8 cellular contexts compared by ENCODE assay signal in genomic region chr1:1511533-1512285, GRCh38. TPM values are rescaled to one million over a fixed set of nuclear protein-coding genes. Genes with fewer than 3 reads are reported as not detected.
DNase-seq lines count a peak whose midpoint lies in the region; ATAC-seq and TF ChIP-seq lines count a peak whose summit lies in the region.

Gene ATAD3A, plus strand, starts transcription at chr1:1512162. Its CDS starts 107 bp downstream, at chr1:1512269.

- peak; percentile 88 for DNase-seq in DMS114 treated with DMSO at 0.1 percent for 48 hours (lab: John Stamatoyannopoulos, UW; ENCODE audit: unreplicated experiment)
- peak; percentile 97 for DNase-seq in IMR-90
- peak; percentile 95 for DNase-seq in OCI-LY7 (ENCODE audit: low spot score)
- DNase-seq in activated CD8-positive, alpha-beta memory T cell treated with anti-CD3 and anti-CD28 coated beads, Interleukin-2, amount 50 U/mL, for 48 hours, result peak; percentile 98
- DNase-seq in endothelial cell (ENCODE audit: low spot score), result peak; percentile 96
- peak; percentile 98 for DNase-seq in midbrain (lab: John Stamatoyannopoulos, UW)
- DNase-seq in stimulated activated CD8-positive, alpha-beta memory T cell treated with anti-CD3 and anti-CD28 coated beads, Interleukin-15, amount 100 ng/mL, for 48 hours (ENCODE audit: low read depth in 2 of 2), result peak; percentile 97

- no peak within 1 kb of the TSS for H2BK20ac ChIP-seq in IMR-90 (ENCODE audit: low read depth, low read length)

- H4K8ac ChIP-seq in IMR-90 (ENCODE audit: low read depth in 2 of 2, low read length in 2 of 2), result peak within 1 kb of the TSS; percentile 78 to 97

- peak within 1 kb of the TSS; percentile 89 for H3K4me3 ChIP-seq in IMR-90 (ENCODE audit: insufficient read depth, low read depth, low read length)
- H3K4me3 ChIP-seq in OCI-LY7 (ENCODE audit: low read depth, low read length, poor library complexity, severe bottlenecking), result peak within 1 kb of the TSS; percentile 80

- peak within 1 kb of the TSS; percentile 94 for H3K4me2 ChIP-seq in IMR-90 (ENCODE audit: low read depth, low read length)
- peak within 1 kb of the TSS; percentile 83 for H3K4me2 ChIP-seq in OCI-LY7 (ENCODE audit: low read length)

- in situ Hi-C loops in IMR-90 (cut with MboI; ENCODE audit: low sequenced_read_pairs), result no loop called here

- H3K9ac ChIP-seq in IMR-90 (ENCODE audit: low read depth, low read length), result peak within 1 kb of the TSS; percentile 91

- H2AK5ac ChIP-seq in IMR-90 (ENCODE audit: low read depth, low read length), result peak within 1 kb of the TSS; percentile 95

- H3K79me1 ChIP-seq in IMR-90 (ENCODE audit: low read depth in 1 of 2, low read length in 2 of 2), result peaks cover 10 to 20% of the 10 kb centered on the region in 2 experiments

- 0% methylated on average over 67 of the region's 99 CpGs; no CpG with 5 or more reads in 1 of the 2 experiments for WGBS in IMR-90 (ENCODE audit: extremely low coverage in 2 of 2, insufficient read length in 1 of 2), 2 experiments

- H3K36me3 ChIP-seq in IMR-90 (ENCODE audit: control insufficient read depth, insufficient read depth, low read length) (peaks cover 4% of the 10 kb centered on the region), OCI-LY7 (ENCODE audit: insufficient read depth, low read length) (peaks cover 21% of the 10 kb centered on the region)

- H3K9me3 Mint-ChIP-seq in endothelial cell (ENCODE audit: unreplicated experiment), result no peaks in the 10 kb centered on the region

- H3K9me3 ChIP-seq in IMR-90 (ENCODE audit: control insufficient read depth, insufficient read depth, low read length), result no peaks in the 10 kb centered on the region
- peaks cover 6% of the 10 kb centered on the region; the same call in 1 of the 2 replicates for H3K9me3 ChIP-seq in OCI-LY7 (ENCODE audit: low read length)

- H3K9me2 ChIP-seq in OCI-LY7 (ENCODE audit: insufficient read depth, low read length), result no peaks in the 10 kb centered on the region

- CTCF ChIA-PET in IMR-90 (lab: Yijun Ruan, JAX), result no interaction called here
- CTCF ChIA-PET in OCI-LY7 (lab: Charles Lee; ENCODE audit: unreplicated experiment), result no interaction called here

- no TSS peak for BruUV-seq in IMR-90 (replicated peaks; lab: Mats Ljungman, UMichigan)
- no TSS peak for BruUV-seq in OCI-LY7 (replicated peaks; lab: Mats Ljungman, UMichigan)

- intact Hi-C loops in IMR-90 (cut with micrococcal nuclease) (no loop called here), OCI-LY7 (cut with micrococcal nuclease; ENCODE audit: unreplicated experiment) (loop anchor here (2.0 to 5.0 kb wide), 2 partner anchors 41 to 104 kb away; partner anchors contain the start of genes ATAD3B and MRPL20)

- TF ChIP-seq POLR2A in IMR-90 (IDR thresholded peaks at IDR 0.05; ENCODE audit: low read depth, low read length), result peak; percentile 86

- peaks cover 6% of the 10 kb centered on the region for H3K36me3 Mint-ChIP-seq in endothelial cell (ENCODE audit: low read depth, unreplicated experiment)

- no peak within 1 kb of the TSS; the same call in 2 of the 3 replicates for H2BK15ac ChIP-seq in IMR-90 (ENCODE audit: low read depth, low read length)

- TF ChIP-seq CTCF in IMR-90 (conservative IDR thresholded peaks at IDR 0.05; ENCODE audit: low read depth, low read length) (no peak), OCI-LY7 (conservative IDR thresholded peaks at IDR 0.05; ENCODE audit: low read length) (no peak; the same call in 1 of the 2 replicates), endothelial cell (IDR thresholded peaks at IDR 0.05; ENCODE audit: unreplicated experiment) (no peak)

- no peak for TF ChIP-seq RAD21 in IMR-90 (IDR thresholded peaks at IDR 0.05; ENCODE audit: low read length)

- peak within 1 kb of the TSS; percentile 57; the same call in 1 of the 2 replicates for H3K18ac ChIP-seq in IMR-90 (ENCODE audit: low read depth, low read length)

- peaks cover 8% of the 10 kb centered on the region for H3K4me1 Mint-ChIP-seq in endothelial cell (ENCODE audit: unreplicated experiment)

- ATAC-seq in GM21529 (IDR thresholded peaks at IDR 0.05; ENCODE audit: unreplicated experiment) (peak; percentile 87), IMR-90 (ENCODE audit: low read depth) (peak; percentile 94)

- H3K56ac ChIP-seq in IMR-90 (ENCODE audit: extremely low read depth, insufficient read depth, low read length), result peak within 1 kb of the TSS; percentile 80

- H3K14ac ChIP-seq in IMR-90 (replicated peaks; ENCODE audit: low read depth, low read length), result peak within 1 kb of the TSS; percentile 85

- H3K27me3 Mint-ChIP-seq in endothelial cell (ENCODE audit: unreplicated experiment), result peaks cover 9% of the 10 kb centered on the region

- H4K5ac ChIP-seq in IMR-90 (ENCODE audit: low read depth, low read length), result peak within 1 kb of the TSS; percentile 95

- H2BK5ac ChIP-seq in IMR-90 (ENCODE audit: low read depth, low read length, poor library complexity, severe bottlenecking), result peak within 1 kb of the TSS; percentile 95

- peak within 1 kb of the TSS; percentile 95 for H2AK9ac ChIP-seq in IMR-90 (replicated peaks; ENCODE audit: low read depth, low read length, poor library complexity)

- peaks cover 3% of the 10 kb centered on the region; the same call in 1 of the 2 replicates for H3K4me1 ChIP-seq in IMR-90 (ENCODE audit: control insufficient read depth, insufficient read depth, low read length)
- H3K4me1 ChIP-seq in OCI-LY7 (ENCODE audit: insufficient read depth, low read length, poor library complexity, severe bottlenecking), result peaks cover 7% of the 10 kb centered on the region

- peak within 1 kb of the TSS; percentile 92 for H4K91ac ChIP-seq in IMR-90 (ENCODE audit: insufficient read depth, low read depth, low read length)

- peaks cover 4% of the 10 kb centered on the region; the same call in 1 of the 2 replicates for H4K20me1 ChIP-seq in IMR-90 (ENCODE audit: insufficient read depth, low read length)
- H4K20me1 ChIP-seq in OCI-LY7 (ENCODE audit: insufficient read depth, low read length), result no peaks in the 10 kb centered on the region

- peak within 1 kb of the TSS; percentile 100 for H2AFZ ChIP-seq in IMR-90 (replicated peaks; ENCODE audit: low read length, poor library complexity)
- H2AFZ ChIP-seq in OCI-LY7 (ENCODE audit: low read length), result peak within 1 kb of the TSS; percentile 4; the same call in 1 of the 2 replicates

- peak within 1 kb of the TSS; percentile 93 for H3K4ac ChIP-seq in IMR-90 (ENCODE audit: low read depth, low read length)

- H3K27ac ChIP-seq in IMR-90 (ENCODE audit: insufficient read depth, low read length) (peak within 1 kb of the TSS; percentile 96), OCI-LY7 (ENCODE audit: low read depth, low read length, poor library complexity, severe bottlenecking) (peak within 1 kb of the TSS; percentile 96)

- peak within 1 kb of the TSS; percentile 47; the same call in 1 of the 2 replicates for H2BK120ac ChIP-seq in IMR-90 (ENCODE audit: low read depth, low read length)

- dilution Hi-C loops in IMR-90 (cut with HindIII; ENCODE audit: low sequenced_read_pairs, unreplicated experiment), result no loop called here

- POLR2A ChIA-PET in IMR-90 (lab: Charles Lee; ENCODE audit: unreplicated experiment), result no interaction called here
- POLR2A ChIA-PET in OCI-LY7 (lab: Charles Lee), result no interaction called here

- H3K4me3 Mint-ChIP-seq in endothelial cell (ENCODE audit: unreplicated experiment), result peak within 1 kb of the TSS; percentile 98

- H3K9me1 ChIP-seq in IMR-90 (ENCODE audit: insufficient read depth, low read length), result 0 out of 2 replicates have a peak, but pooled peaks cover 4% of the 10 kb centered on the region

- peak within 1 kb of the TSS; percentile 95 for H3K27ac Mint-ChIP-seq in endothelial cell (ENCODE audit: unreplicated experiment)

- H3K79me2 ChIP-seq in OCI-LY7 (ENCODE audit: insufficient read depth, low read depth, low read length), result peaks cover 24% of the 10 kb centered on the region; the same call in 1 of the 2 replicates

- H3K23ac ChIP-seq in IMR-90 (ENCODE audit: low read depth, low read length), result peak within 1 kb of the TSS; percentile 91

- H3K27me3 ChIP-seq in IMR-90 (ENCODE audit: control insufficient read depth, insufficient read depth, low read length), result no peaks in the 10 kb centered on the region

TF ChIP-seq in IMR-90, 13 proteins besides CTCF, POLR2A, EP300 and RAD21:
- no peak for TF ChIP-seq FOS (IDR thresholded peaks at IDR 0.05; ENCODE audit: low read depth, low read length)
- 0 out of 2 replicates have a peak, but pooled peaks have one; percentile 17 for TF ChIP-seq USF2 (IDR thresholded peaks at IDR 0.05; ENCODE audit: low read depth, low read length)
- no peak for TF ChIP-seq CEBPB (IDR thresholded peaks at IDR 0.05; ENCODE audit: low read depth, low read length)
- TF ChIP-seq NFE2L2 (IDR thresholded peaks at IDR 0.05; ENCODE audit: low read depth, low read length), result peak; percentile 24; the same call in 1 of the 2 replicates
- TF ChIP-seq RCOR1 (IDR thresholded peaks at IDR 0.05; ENCODE audit: insufficient replicate concordance, low read length), result peak; percentile 1
- TF ChIP-seq MXI1 (IDR thresholded peaks at IDR 0.05; ENCODE audit: borderline replicate concordance, low read depth, low read length), result peak; percentile 86; the same call in 1 of the 2 replicates
- peak; percentile 79; the same call in 1 of the 2 replicates for TF ChIP-seq MAZ (IDR thresholded peaks at IDR 0.05; ENCODE audit: borderline replicate concordance, low read depth, low read length)

RNA-seq across cellular contexts. Expression of gene ATAD3A, which starts in this region (rescaled TPM):
- total RNA-seq in IMR-90 (2012; rRNA removed) (26.1 and 27.2 TPM in 2 replicates), OCI-LY7 (2022) (83.3 and 88.6 TPM in 2 replicates), endothelial cell (ENCODE audit: unreplicated experiment) (30.4 TPM)
- polyA plus RNA-seq in IMR-90 (2012; rRNA removed), result 33.9 and 34.0 TPM in 2 replicates
- 27.7 and 39.5 TPM in 2 replicates for polyA plus RNA-seq in IMR-90 (2012; cell fraction: cytosol; rRNA removed)
- polyA plus RNA-seq in IMR-90 (2012; cell fraction: nucleus; rRNA removed; ENCODE audit: low replicate concordance), result 60.3 and 125 TPM in 2 replicates
- 79.9 and 81.9 TPM in 2 replicates for total RNA-seq in OCI-LY7 (2014; rRNA removed; shearing (Covaris generic))

Comparison
In these comparisons a context has a peak if more than half of its experiments do, and no peak if none do; other contexts are left out.
1. Peak in every context shown above with its lines: DNase-seq, ATAC-seq, H3K4me3 ChIP-seq and H3K27ac ChIP-seq.